Comparison of ENCODE assay signal across 8 cellular contexts in genomic region chr9:123927625-123928308, GRCh38. TPM values are rescaled to one million over a fixed set of nuclear protein-coding genes. Genes with fewer than 3 reads are reported as not detected.
DNase-seq lines count a peak whose midpoint lies in the region; ATAC-seq and TF ChIP-seq lines count a peak whose summit lies in the region.

No MANE protein-coding gene starts in this region.

- no peak for ATAC-seq in GM21619 (IDR thresholded peaks at IDR 0.05; ENCODE audit: unreplicated experiment)

- H3K27ac ChIP-seq in left ventricle myocardium inferior (replicated peaks) (peak overlapping the region; percentile 75), right atrium auricular region (peak overlapping the region in 1 of 2 donors; percentile 18), vagina (peak overlapping the region; percentile 31)

- H3K4me1 ChIP-seq in left ventricle myocardium inferior (peaks cover 45% of the 10 kb centered on the region), right atrium auricular region (peaks cover 0 to 33% of the 10 kb centered on the region in 2 donors), vagina (peaks cover 32% of the 10 kb centered on the region)

- no peaks in the 10 kb centered on the region for H3K36me3 ChIP-seq in left ventricle myocardium inferior
- H3K36me3 ChIP-seq in right atrium auricular region, result no peaks in the 10 kb centered on the region
- H3K36me3 ChIP-seq in vagina, result no peaks in the 10 kb centered on the region

- TF ChIP-seq CTCF in left ventricle myocardium inferior (IDR thresholded peaks at IDR 0.05; ENCODE audit: borderline replicate concordance), result no peak
- TF ChIP-seq CTCF in right atrium auricular region (IDR thresholded peaks at IDR 0.05), result no peak
- TF ChIP-seq CTCF in vagina (IDR thresholded peaks at IDR 0.05), result no peak

- H3K27me3 ChIP-seq in left ventricle myocardium inferior (ENCODE audit: low read depth) (no peaks in the 10 kb centered on the region), right atrium auricular region (no peaks in the 10 kb centered on the region), vagina (no peaks in the 10 kb centered on the region)

- H3K4me3 ChIP-seq in left ventricle myocardium inferior, result peak overlapping the region; percentile 81
- H3K4me3 ChIP-seq in right atrium auricular region, result no peak overlapping the region
- no peak overlapping the region for H3K4me3 ChIP-seq in vagina

- peaks cover 7% of the 10 kb centered on the region for H3K9me3 ChIP-seq in left ventricle myocardium inferior (replicated peaks)
- H3K9me3 ChIP-seq in right atrium auricular region, result no peaks in the 10 kb centered on the region
- no peaks in the 10 kb centered on the region for H3K9me3 ChIP-seq in vagina

- no peak for TF ChIP-seq POLR2A in vagina (IDR thresholded peaks at IDR 0.05)

- intact Hi-C loops in left ventricle myocardium inferior (cut with micrococcal nuclease), result no loop called here
- intact Hi-C loops in vagina (cut with DNase I), result no loop called here

- DNase-seq in left ventricle myocardium inferior (no peak), right atrium auricular region (ENCODE audit: low spot score) (no peak), SIG-M5 (lab: John Stamatoyannopoulos, UW) (peak; percentile 62), glomerular visceral epithelial cell (ENCODE audit: extremely low spot score) (peak; percentile 5), vagina (ENCODE audit: extremely low spot score in 2 of 2) (peak in 1 of 2 donors; percentile 25), NCI-H1694 (lab: John Stamatoyannopoulos, UW) (no peak), islet precursor cell (no peak)

RNA-seq across cellular contexts. Expression of gene DENND1A, which starts 2.2 kb away (rescaled TPM):
- total RNA-seq in left ventricle myocardium inferior (12.2 TPM), right atrium auricular region (10 to 100 TPM; 14.9 to 23.6 TPM), vagina (20.4 TPM)

Comparison
In these comparisons a context has a peak if more than half of its experiments do, and no peak if none do; other contexts are left out.
1. DNase-seq: peak in SIG-M5 (single experiment) and glomerular visceral epithelial cell (single experiment); none in left ventricle myocardium inferior (single experiment), right atrium auricular region (single experiment), NCI-H1694 (single experiment) and islet precursor cell (single experiment).